32 cellular contexts compared by ENCODE assay signal in the genomic region with DNA sequence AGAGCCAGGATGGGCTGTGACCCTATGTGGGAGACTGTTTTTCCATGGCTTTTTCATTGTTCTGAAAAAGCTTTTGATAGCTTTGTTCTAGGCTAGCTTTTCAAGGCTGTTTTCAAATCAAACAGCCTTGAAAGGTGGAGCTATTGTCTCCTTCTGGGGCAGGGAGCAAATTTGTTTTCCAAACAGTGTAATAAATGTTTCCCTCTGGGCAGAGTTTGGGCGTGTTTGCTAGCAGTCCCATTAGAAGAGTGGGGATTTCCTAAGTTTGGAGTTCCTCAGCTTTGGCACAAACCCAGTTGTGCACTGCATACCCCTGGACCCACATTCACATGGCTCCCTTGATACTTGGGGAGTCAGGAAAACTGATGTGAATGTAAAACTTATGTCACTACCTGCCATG. TPM values are rescaled to one million over a fixed set of nuclear protein-coding genes. Genes with fewer than 3 reads are reported as not detected.
DNase-seq lines count a peak whose midpoint lies in the region; ATAC-seq, FAIRE-seq and TF ChIP-seq lines count a peak whose summit lies in the region.
"Had no signal": no experiment of that assay in that cellular context is flagged by ENCODE, and none has a peak within 500 bp of the region (broad histone marks: within the 10 kb centered on the region; RNA-seq: fewer than 3 reads in every experiment).

No MANE protein-coding gene starts in this region.

- no peak overlapping the region for H3K4me3 ChIP-seq in A549
- H3K4me3 ChIP-seq in HCT116 (replicated peaks in 1 of 2; ENCODE audit: low read depth in 1 of 2, low read length in 2 of 2): no peak overlapping the region
- H3K4me3 ChIP-seq in bronchial epithelial cell (ENCODE audit: low read depth, low read length): no peak overlapping the region
- no peak overlapping the region for H3K4me3 ChIP-seq in fibroblast of the aortic adventitia (ENCODE audit: low read depth, low read length)
- H3K4me3 ChIP-seq: heart left ventricle, lower lobe of right lung, ovary, transverse colon had no signal

- H3K9me2 ChIP-seq in HCT116 (ENCODE audit: insufficient read depth): no peaks in the 10 kb centered on the region

- peaks cover under 1 to 7% of the 10 kb centered on the region in 2 experiments; a peak in 2 of 4 replicates for H3K36me3 ChIP-seq in HCT116 (ENCODE audit: control insufficient read depth in 1 of 2, insufficient read depth in 2 of 2, low read length in 2 of 2)
- H3K36me3 ChIP-seq in bronchial epithelial cell (ENCODE audit: control insufficient read depth, insufficient read depth, low read length): no peaks in the 10 kb centered on the region
- H3K36me3 ChIP-seq: ovary, transverse colon had no signal

- peaks cover 9% of the 10 kb centered on the region for H3K36me3 Mint-ChIP-seq in activated naive CD8-positive, alpha-beta T cell treated with anti-CD3 and anti-CD28 coated beads for 36 hours
- peaks cover 10% of the 10 kb centered on the region for H3K36me3 Mint-ChIP-seq in effector memory CD8-positive, alpha-beta T cell (ENCODE audit: insufficient read depth)

- no peak for TF ChIP-seq POLR2A in A549 (IDR thresholded peaks at IDR 0.05; ENCODE audit: low read length)
- no peak for TF ChIP-seq POLR2A in HCT116 (IDR thresholded peaks at IDR 0.05; ENCODE audit: borderline replicate concordance, extremely low read depth, insufficient read depth, insufficient read length)

- H3K4me1 ChIP-seq in A549: peaks cover 19% of the 10 kb centered on the region; the same call in 2 of the 3 replicates
- peaks cover 0 to 18% of the 10 kb centered on the region in 2 experiments; a peak in 3 of 4 replicates for H3K4me1 ChIP-seq in HCT116 (ENCODE audit: control insufficient read depth in 1 of 2, insufficient read depth in 2 of 2, low read length in 2 of 2)
- H3K4me1 ChIP-seq: BE2C had no signal

- H3K27ac Mint-ChIP-seq in activated naive CD8-positive, alpha-beta T cell treated with anti-CD3 and anti-CD28 coated beads for 36 hours: no peak overlapping the region
- H3K27ac Mint-ChIP-seq in effector memory CD8-positive, alpha-beta T cell: no peak overlapping the region
- H3K27ac Mint-ChIP-seq: activated CD8-positive, alpha-beta T cell treated with anti-CD3 and anti-CD28 coated beads for 36 hours; activated naive CD8-positive, alpha-beta T cell treated with anti-CD3 and anti-CD28 coated beads, Interleukin-2, amount 10 ng/mL, durations not matched to agents 7 days and 5 days; H9; natural killer cell treated with Interleukin-12 subunit alpha and Interleukin-12 subunit beta and Interleukin-15 and Interleukin-18, amount 100 ng/mL, for 72 hours had no signal

- intact Hi-C loops in HCT116 (cut with micrococcal nuclease): no loop called here

- H3K79me2 ChIP-seq in HCT116 (ENCODE audit: insufficient read depth, low read length): peaks cover 23% of the 10 kb centered on the region

- TF ChIP-seq EP300 in A549 (IDR thresholded peaks at IDR 0.05): no peak

- H3K27ac ChIP-seq in A549: peak overlapping the region in 1 of 2 experiments; percentile 50; a peak in 3 of 6 replicates
- H3K27ac ChIP-seq in HCT116 (ENCODE audit: low read depth, low read length): no peak overlapping the region
- H3K27ac ChIP-seq: heart left ventricle, lower lobe of right lung, ovary, RWPE1, transverse colon had no signal

- H3K27me3 Mint-ChIP-seq in activated naive CD8-positive, alpha-beta T cell treated with anti-CD3 and anti-CD28 coated beads for 36 hours: peaks cover 11% of the 10 kb centered on the region
- H3K27me3 Mint-ChIP-seq in effector memory CD8-positive, alpha-beta T cell: peaks cover 7 to 13% of the 10 kb centered on the region in 2 donors

- no peak overlapping the region for H3K9ac ChIP-seq in HCT116 (ENCODE audit: low read length)

- no peaks in the 10 kb centered on the region for H4K20me1 ChIP-seq in HCT116 (ENCODE audit: insufficient read depth)

- CTCF ChIA-PET in A549 (lab: Yijun Ruan, JAX): interaction anchor here (0.5 to 0.7 kb wide), 2 partner anchors 48 to 699 kb away, joined by 3 read pairs; no protein-coding TSS in a partner anchor
- CTCF ChIA-PET in HCT116 (lab: Charles Lee): no interaction called here

- no peaks in the 10 kb centered on the region for H3K9me3 Mint-ChIP-seq in activated naive CD8-positive, alpha-beta T cell treated with anti-CD3 and anti-CD28 coated beads for 36 hours
- peaks cover 0 to 2% of the 10 kb centered on the region in 2 donors for H3K9me3 Mint-ChIP-seq in effector memory CD8-positive, alpha-beta T cell
- H3K9me3 Mint-ChIP-seq: natural killer cell treated with Interleukin-12 subunit alpha and Interleukin-12 subunit beta and Interleukin-15 and Interleukin-18, amount 100 ng/mL, for 72 hours had no signal

- no peak overlapping the region for H2AFZ ChIP-seq in HCT116 (ENCODE audit: low read depth, low read length, poor library complexity, severe bottlenecking)

- H3K4me1 Mint-ChIP-seq in activated naive CD8-positive, alpha-beta T cell treated with anti-CD3 and anti-CD28 coated beads for 36 hours: peaks cover 15% of the 10 kb centered on the region
- H3K4me1 Mint-ChIP-seq in effector memory CD8-positive, alpha-beta T cell (ENCODE audit: low read depth in 2 of 2): peaks cover 8 to 21% of the 10 kb centered on the region in 2 donors

- no TSS peak for BruUV-seq in HCT116 (replicated peaks; lab: Mats Ljungman, UMichigan)

- FAIRE-seq in A549 (lab: Jason Lieb, UNC) (no peak), bronchial epithelial cell (lab: Jason Lieb, UNC) (no peak)
- FAIRE-seq: colon, GM19239, small intestine had no signal

- ATAC-seq in A549 (no peak), HCT116 (no peak)
- ATAC-seq in effector memory CD8-positive, alpha-beta T cell (replicated peaks): no peak
- ATAC-seq: activated CD8-positive, alpha-beta T cell treated with anti-CD3 and anti-CD28 coated beads for 36 hours; heart left ventricle; lower lobe of right lung; natural killer cell treated with Interleukin-12 subunit alpha and Interleukin-12 subunit beta and Interleukin-15 and Interleukin-18, amount 100 ng/mL, for 72 hours had no signal

- TF ChIP-seq CTCF in A549 (IDR thresholded peaks at IDR 0.05) (no peak), HCT116 (IDR thresholded peaks at IDR 0.05 in 2 of 3, conservative IDR thresholded peaks at IDR 0.05 in 1 of 3; ENCODE audit: borderline replicate concordance in 1 of 3, insufficient read depth in 1 of 3, low read depth in 2 of 3, low read length in 2 of 3) (no peak), bronchial epithelial cell (IDR thresholded peaks at IDR 0.05; ENCODE audit: insufficient read depth, low read length, severe bottlenecking) (no peak), fibroblast of the aortic adventitia (IDR thresholded peaks at IDR 0.05; ENCODE audit: insufficient read depth, low read length) (no peak)

- H3K4me3 Mint-ChIP-seq in activated naive CD8-positive, alpha-beta T cell treated with anti-CD3 and anti-CD28 coated beads for 36 hours: no peak overlapping the region
- no peak overlapping the region for H3K4me3 Mint-ChIP-seq in effector memory CD8-positive, alpha-beta T cell
- H3K4me3 Mint-ChIP-seq: activated CD8-positive, alpha-beta T cell treated with anti-CD3 and anti-CD28 coated beads for 36 hours; activated naive CD8-positive, alpha-beta T cell treated with anti-CD3 and anti-CD28 coated beads, Interleukin-2, amount 10 ng/mL, durations not matched to agents 7 days and 5 days; H9; natural killer cell treated with Interleukin-12 subunit alpha and Interleukin-12 subunit beta and Interleukin-15 and Interleukin-18, amount 100 ng/mL, for 72 hours had no signal

- H3K9me3 ChIP-seq in A549: no peaks in the 10 kb centered on the region
- H3K9me3 ChIP-seq in HCT116 (ENCODE audit: control insufficient read depth in 1 of 2, insufficient read depth in 1 of 2, low read depth in 1 of 2, low read length in 2 of 2): no peaks in the 10 kb centered on the region
- H3K9me3 ChIP-seq: BE2C, heart left ventricle, lower lobe of right lung, ovary, transverse colon had no signal

- H3K4me2 ChIP-seq in A549 (peak overlapping the region; percentile 33), HCT116 (ENCODE audit: low read length) (peak overlapping the region; percentile 17; the same call in 1 of the 2 replicates)

- no peak for TF ChIP-seq RAD21 in A549 (conservative IDR thresholded peaks at IDR 0.05 in 1 of 2, IDR thresholded peaks at IDR 0.05 in 1 of 2)
- no peak for TF ChIP-seq RAD21 in HCT116 (IDR thresholded peaks at IDR 0.05; ENCODE audit: low read depth)

- RAD21 ChIA-PET in HCT116 (lab: Charles Lee; ENCODE audit: low non-redundant PET in 1 of 2, low total read pairs in 2 of 2, uncharacterized antibody in 2 of 2, unreplicated experiment in 2 of 2): no interaction called here

- 5% methylated on average over 1 of the region's 1 CpG for WGBS in A549 (ENCODE audit: missing lambda C conversion rate)

- DNase-seq in A549 (ENCODE audit: low read depth in 1 of 2, low spot score in 1 of 2) (no peak), HCT116 (ENCODE audit: low read depth, low spot score) (no peak), bronchial epithelial cell (ENCODE audit: low read depth) (peak; percentile 24), fibroblast of the aortic adventitia (ENCODE audit: low read depth) (peak; percentile 71), CD1c-positive myeloid dendritic cell (ENCODE audit: extremely low spot score) (no peak), SK-N-DZ (ENCODE audit: low spot score) (no peak)
- no peak for DNase-seq in activated naive CD8-positive, alpha-beta T cell treated with anti-CD3 and anti-CD28 coated beads for 36 hours
- DNase-seq in effector memory CD8-positive, alpha-beta T cell: no peak
- DNase-seq: activated CD4-positive, CD25-positive, alpha-beta regulatory T cell treated with anti-CD3 and anti-CD28 coated beads, Interleukin-2, amount 50 U/mL, for 72 hours; activated CD8-positive, alpha-beta T cell treated with anti-CD3 and anti-CD28 coated beads for 36 hours; activated naive CD8-positive, alpha-beta T cell treated with anti-CD3 and anti-CD28 coated beads, Interleukin-2, amount 10 ng/mL, durations not matched to agents 7 days and 5 days; BE2C; effector memory CD4-positive, alpha-beta T cell; H9; lower lobe of right lung; NCI-H1105 treated with DMSO at 0.1 percent for 48 hours; NCI-H2029; NCI-H345; NCI-H774; ovary; small intestine; stimulated activated CD4-positive, alpha-beta T cell treated with anti-CD3 and anti-CD28 coated beads, Interleukin-1b, Interleukin-23, amount 100 ng/mL, for 48 hours; T-helper 2 cell; transverse colon had no signal

- POLR2A ChIA-PET in A549 (lab: Yijun Ruan, JAX): no interaction called here
- POLR2A ChIA-PET in HCT116 (lab: Charles Lee): no interaction called here

- H3K27me3 ChIP-seq in HCT116 (ENCODE audit: insufficient read depth, low read length) (no peaks in the 10 kb centered on the region), bronchial epithelial cell (ENCODE audit: control insufficient read depth, insufficient read depth, low read length) (no peaks in the 10 kb centered on the region)
- H3K27me3 ChIP-seq: BE2C, heart left ventricle, ovary, transverse colon had no signal

RNA-seq across cellular contexts. Expression of gene GTF3C3, which starts 2.5 kb away (rescaled TPM):
- polyA plus RNA-seq in A549 (2011; rRNA removed): 55.8 and 63.1 TPM in 2 replicates
- polyA plus RNA-seq in A549 (2012; cell fraction: cytosol; rRNA removed): 11.2 and 14.4 TPM in 2 replicates
- 18.0 and 22.7 TPM in 2 replicates for polyA plus RNA-seq in A549 (2012; cell fraction: nucleus; rRNA removed)
- 22.8 to 25.5 TPM (median 24.8 TPM) in 3 replicates for polyA plus RNA-seq in A549 (2017; fragmentation: RNase III; extraction: RNeasy Plus Mini Kit Qiagen cat#74134 plus additional on column Dnase treatment)
- polyA minus RNA-seq in A549 (2011; rRNA and poly(A)+ RNA removed): 27.6 and 33.6 TPM in 2 replicates
- total RNA-seq in HCT116 (2021; ENCODE audit: unreplicated experiment): 56.2 TPM
- 22.3 and 26.5 TPM in 2 replicates for polyA plus RNA-seq in HCT116 (2012)
- 38.2 and 45.8 TPM in 2 replicates for total RNA-seq in bronchial epithelial cell
- 35.1 and 36.7 TPM in 2 replicates for total RNA-seq in fibroblast of the aortic adventitia (ENCODE audit: low replicate concordance)
- total RNA-seq in activated naive CD8-positive, alpha-beta T cell treated with anti-CD3 and anti-CD28 coated beads for 36 hours: 10 to 100 TPM; 55.6 to 69.9 TPM
- polyA plus RNA-seq in SK-N-DZ (2014; cell fraction: cytosol; rRNA removed): 56.1 and 62.6 TPM in 2 replicates
- 106 and 133 TPM in 2 replicates for polyA plus RNA-seq in SK-N-DZ (2014; cell fraction: nucleus; rRNA removed)

RNA-seq across cellular contexts. Expression of gene C2orf66, which starts 7.2 kb away (rescaled TPM):
- polyA plus RNA-seq in A549 (2011; rRNA removed) (0.25 and 0.28 TPM in 2 replicates), A549 (2017; fragmentation: RNase III; extraction: RNeasy Plus Mini Kit Qiagen cat#74134 plus additional on column Dnase treatment) (0.05 to 0.08 TPM in 2 of 3 replicates, not detected in the other)
- 0.04 TPM in 1 of 2 replicates, not detected in the other for polyA plus RNA-seq in A549 (2012; cell fraction: cytosol; rRNA removed)
- 0.25 and 0.33 TPM in 2 replicates for polyA plus RNA-seq in A549 (2012; cell fraction: nucleus; rRNA removed)
- not detected in 2 replicates for polyA minus RNA-seq in A549 (2011; rRNA and poly(A)+ RNA removed)
- total RNA-seq in HCT116 (2021; ENCODE audit: unreplicated experiment) (not detected), bronchial epithelial cell (under 0.01 and 0.38 TPM in 2 replicates), fibroblast of the aortic adventitia (ENCODE audit: low replicate concordance) (0.27 TPM in 1 of 2 replicates, not detected in the other)
- polyA plus RNA-seq in HCT116 (2012): 0.11 TPM in 1 of 2 replicates, not detected in the other
- total RNA-seq in activated naive CD8-positive, alpha-beta T cell treated with anti-CD3 and anti-CD28 coated beads for 36 hours: not detected
- polyA plus RNA-seq in SK-N-DZ (2014; cell fraction: cytosol; rRNA removed): 0.21 TPM in 1 of 2 replicates, not detected in the other
- polyA plus RNA-seq in SK-N-DZ (2014; cell fraction: nucleus; rRNA removed): 0.57 TPM in 1 of 2 replicates, not detected in the other
- total RNA-seq: activated CD8-positive, alpha-beta T cell treated with anti-CD3 and anti-CD28 coated beads for 36 hours; H9; HT1080; mononuclear cell; SK-MEL-5; transverse colon had no signal

Comparison
In these comparisons a context has a peak if more than half of its experiments do, and no peak if none do; other contexts are left out.
1. DNase-seq: peak in bronchial epithelial cell (single experiment) and fibroblast of the aortic adventitia (single experiment); none in A549 (0 of 2), HCT116 (single experiment), CD1c-positive myeloid dendritic cell (single experiment), activated naive CD8-positive, alpha-beta T cell treated with anti-CD3 and anti-CD28 coated beads for 36 hours (single experiment), SK-N-DZ (single experiment) and effector memory CD8-positive, alpha-beta T cell (0 of 3).